In genomic region chr13:79382545-79383275, GRCh38 we compare ENCODE assay signal across 9 cellular contexts. TPM values are rescaled to one million over a fixed set of nuclear protein-coding genes. Genes with fewer than 3 reads are reported as not detected.
A peak's percentile ranks its signal among the peaks of the same experiment; 100 is the strongest.
DNase-seq lines count a peak whose midpoint lies in the region; ATAC-seq and TF ChIP-seq lines count a peak whose summit lies in the region.
"Had no signal": no experiment of that assay in that cellular context is flagged by ENCODE, and none has a peak within 500 bp of the region (broad histone marks: within the 10 kb centered on the region; RNA-seq: fewer than 3 reads in every experiment).

No MANE protein-coding gene starts in this region.

- H3K4me1 ChIP-seq in lower lobe of right lung = peaks cover 27% of the 10 kb centered on the region

- H3K36me3 ChIP-seq in KOPT-K1 (ENCODE audit: insufficient read depth, low read length) (peaks cover 42% of the 10 kb centered on the region), lower lobe of right lung (peaks cover 4% of the 10 kb centered on the region)

- intact Hi-C loops in lower lobe of right lung (cut with DNase I) = no loop called here

- H3K27me3 ChIP-seq in lower lobe of right lung (ENCODE audit: low read depth) = no peaks in the 10 kb centered on the region

- no peaks in the 10 kb centered on the region for H3K9me3 ChIP-seq in KOPT-K1 (ENCODE audit: insufficient read depth, low read length, poor library complexity, severe bottlenecking)
- H3K9me3 ChIP-seq in lower lobe of right lung = no peaks in the 10 kb centered on the region

- peak overlapping the region; percentile 31 for H3K27ac ChIP-seq in KOPT-K1 (ENCODE audit: low read depth, low read length, poor library complexity, severe bottlenecking)
- no peak overlapping the region for H3K27ac ChIP-seq in lower lobe of right lung

- DNase-seq in erythroblast (lab: John Stamatoyannopoulos, UW) = peak; percentile 7 to 14
- DNase-seq in NCI-H1105 treated with DMSO at 0.1 percent for 48 hours (lab: John Stamatoyannopoulos, UW) = no peak
- no peak for DNase-seq in lower lobe of right lung
- no peak for DNase-seq in mesenteric fat pad (ENCODE audit: low spot score)
- DNase-seq in NCI-H2107 (lab: John Stamatoyannopoulos, UW) = no peak

- TF ChIP-seq POLR2A in erythroblast (IDR thresholded peaks at IDR 0.05; ENCODE audit: low read length) = no peak

- no peak for TF ChIP-seq CTCF in lower lobe of right lung (IDR thresholded peaks at IDR 0.05)

- ATAC-seq in GM18519 (IDR thresholded peaks at IDR 0.05; ENCODE audit: low FRiP score, unreplicated experiment) = peak; percentile 34
- ATAC-seq in GM21825 (IDR thresholded peaks at IDR 0.05; ENCODE audit: unreplicated experiment) = peak; percentile 54
- no peak for ATAC-seq in lower lobe of right lung
- ATAC-seq: activated naive CD4-positive, alpha-beta T cell treated with anti-CD3 and anti-CD28 coated beads, Interleukin-2, amount 50 U/mL, for 72 hours had no signal

- H3K4me3 ChIP-seq in lower lobe of right lung = no peak overlapping the region

RNA-seq across cellular contexts. Expression of gene RBM26, which starts 23.3 kb away (rescaled TPM):
- total RNA-seq in lower lobe of right lung (44.0 TPM), mesenteric fat pad (32.2 TPM)

Comparison
In these comparisons a context has a peak if more than half of its experiments do, and no peak if none do; other contexts are left out.
1. ATAC-seq: peak in GM18519 (single experiment) and GM21825 (single experiment); none in lower lobe of right lung (0 of 2).
2. DNase-seq: peak in erythroblast (2 of 2); none in NCI-H1105 treated with DMSO at 0.1 percent for 48 hours (single experiment), lower lobe of right lung (single experiment), mesenteric fat pad (single experiment) and NCI-H2107 (single experiment).